ENCODE assay signal across 9 cellular contexts in genomic region chr9:71758785-71759184, GRCh38. TPM values are rescaled to one million over a fixed set of nuclear protein-coding genes. Genes with fewer than 3 reads are reported as not detected.
DNase-seq lines count a peak whose midpoint lies in the region; ATAC-seq, FAIRE-seq and TF ChIP-seq lines count a peak whose summit lies in the region.
"Had no signal": no experiment of that assay in that cellular context is flagged by ENCODE, and none has a peak within 500 bp of the region (broad histone marks: within the 10 kb centered on the region; RNA-seq: fewer than 3 reads in every experiment).

No MANE protein-coding gene starts in this region.

- H3K27ac ChIP-seq in astrocyte (ENCODE audit: low read depth, low read length): no peak overlapping the region
- H3K27ac ChIP-seq in OCI-LY7 (ENCODE audit: low read depth, low read length, poor library complexity, severe bottlenecking): no peak overlapping the region
- H3K27ac ChIP-seq: left ventricle myocardium inferior had no signal

- BruUV-seq in OCI-LY7 (replicated peaks; lab: Mats Ljungman, UMichigan): no TSS peak

- intact Hi-C loops in OCI-LY7 (cut with micrococcal nuclease; ENCODE audit: unreplicated experiment): no loop called here

- H3K36me3 ChIP-seq in astrocyte (ENCODE audit: insufficient read depth, low read length) (no peaks in the 10 kb centered on the region), OCI-LY7 (ENCODE audit: insufficient read depth, low read length) (no peaks in the 10 kb centered on the region)
- H3K36me3 ChIP-seq: left ventricle myocardium inferior had no signal

- H3K4me3 ChIP-seq in astrocyte (ENCODE audit: insufficient read depth, low read depth, low read length) (no peak overlapping the region), OCI-LY7 (ENCODE audit: low read depth, low read length, poor library complexity, severe bottlenecking) (no peak overlapping the region)
- H3K4me3 ChIP-seq: left ventricle myocardium inferior had no signal

- CTCF ChIA-PET in OCI-LY7 (lab: Charles Lee; ENCODE audit: unreplicated experiment): no interaction called here

- H3K9me3 ChIP-seq in astrocyte (ENCODE audit: insufficient read depth, low read depth, low read length): no peaks in the 10 kb centered on the region
- no peaks in the 10 kb centered on the region for H3K9me3 ChIP-seq in OCI-LY7 (ENCODE audit: low read length)
- H3K9me3 ChIP-seq: left ventricle myocardium inferior had no signal

- no peak for FAIRE-seq in astrocyte (lab: Jason Lieb, UNC)

- peak overlapping the region; percentile 15 for H3K27ac Mint-ChIP-seq in astrocyte (ENCODE audit: unreplicated experiment)
- peak overlapping the region; percentile 79 for H3K27ac Mint-ChIP-seq in mesothelial cell of epicardium

- no peaks in the 10 kb centered on the region for H3K9me2 ChIP-seq in OCI-LY7 (ENCODE audit: insufficient read depth, low read length)

- no peak overlapping the region for H2AFZ ChIP-seq in astrocyte (ENCODE audit: low read depth, low read length)
- H2AFZ ChIP-seq in OCI-LY7 (ENCODE audit: low read length): no peak overlapping the region

- H3K79me2 ChIP-seq in astrocyte (ENCODE audit: insufficient read depth, low read length) (peaks cover 92% of the 10 kb centered on the region), OCI-LY7 (ENCODE audit: insufficient read depth, low read depth, low read length) (no peaks in the 10 kb centered on the region)

- H3K36me3 Mint-ChIP-seq in astrocyte (ENCODE audit: low read depth, unreplicated experiment) (no peaks in the 10 kb centered on the region), mesothelial cell of epicardium (no peaks in the 10 kb centered on the region)

- POLR2A ChIA-PET in OCI-LY7 (lab: Charles Lee): interaction anchor here (0.8 kb wide), 1 partner anchor 11 kb away, joined by 5 read pairs; no protein-coding TSS in a partner anchor

- no peak overlapping the region for H3K9ac ChIP-seq in astrocyte (ENCODE audit: low read length)

- peaks cover 25% of the 10 kb centered on the region for H3K4me1 ChIP-seq in astrocyte (ENCODE audit: insufficient read depth, low read length)
- no peaks in the 10 kb centered on the region for H3K4me1 ChIP-seq in OCI-LY7 (ENCODE audit: insufficient read depth, low read length, poor library complexity, severe bottlenecking)

- peak overlapping the region; percentile 15 for H3K4me3 Mint-ChIP-seq in astrocyte (ENCODE audit: unreplicated experiment)
- peak overlapping the region; percentile 52 for H3K4me3 Mint-ChIP-seq in mesothelial cell of epicardium

- DNase-seq in DMS53 treated with DMSO at 0.1 percent for 48 hours (lab: John Stamatoyannopoulos, UW; ENCODE audit: unreplicated experiment) (peak; percentile 79), NCI-H1105 (lab: John Stamatoyannopoulos, UW) (peak; percentile 80), astrocyte (ENCODE audit: low read depth) (peak; percentile 27), mesothelial cell of epicardium (ENCODE audit: low spot score in 2 of 2, unreplicated experiment in 2 of 2) (no peak), OCI-LY7 (ENCODE audit: low spot score) (no peak)
- DNase-seq: left ventricle myocardium inferior had no signal

- H4K20me1 ChIP-seq in astrocyte (ENCODE audit: insufficient read depth, low read length) (peaks cover 61% of the 10 kb centered on the region), OCI-LY7 (ENCODE audit: insufficient read depth, low read length) (no peaks in the 10 kb centered on the region)

- H3K27me3 Mint-ChIP-seq in astrocyte (ENCODE audit: low read depth, unreplicated experiment) (no peaks in the 10 kb centered on the region), mesothelial cell of epicardium (ENCODE audit: low read depth) (no peaks in the 10 kb centered on the region)

- H3K4me1 Mint-ChIP-seq in astrocyte (ENCODE audit: low read depth, unreplicated experiment) (peaks cover 65% of the 10 kb centered on the region), mesothelial cell of epicardium (peaks cover 73% of the 10 kb centered on the region)

- H3K4me2 ChIP-seq in astrocyte (ENCODE audit: low read length): no peak overlapping the region
- H3K4me2 ChIP-seq in OCI-LY7 (ENCODE audit: low read length): no peak overlapping the region

- H3K9me3 Mint-ChIP-seq in astrocyte (ENCODE audit: unreplicated experiment) (no peaks in the 10 kb centered on the region), mesothelial cell of epicardium (no peaks in the 10 kb centered on the region)

- TF ChIP-seq CTCF in astrocyte (IDR thresholded peaks at IDR 0.05; ENCODE audit: insufficient read depth, low read depth, low read length): no peak
- TF ChIP-seq CTCF in mesothelial cell of epicardium (IDR thresholded peaks at IDR 0.05; ENCODE audit: unreplicated experiment): no peak
- no peak for TF ChIP-seq CTCF in OCI-LY7 (conservative IDR thresholded peaks at IDR 0.05; ENCODE audit: low read length)

- no peaks in the 10 kb centered on the region for H3K27me3 ChIP-seq in astrocyte (ENCODE audit: insufficient read depth, low read length)

- ATAC-seq in GM21515 (IDR thresholded peaks at IDR 0.05; ENCODE audit: unreplicated experiment) (no peak), GM21381 (IDR thresholded peaks at IDR 0.05; ENCODE audit: unreplicated experiment) (no peak), HG02678 (IDR thresholded peaks at IDR 0.05; ENCODE audit: unreplicated experiment) (no peak)

RNA-seq across cellular contexts. Expression of gene CEMIP2, which starts 9.5 kb away (rescaled TPM):
- total RNA-seq in astrocyte: 137 and 139 TPM in 2 replicates
- total RNA-seq in mesothelial cell of epicardium: 111 to 122 TPM (median 114 TPM) in 3 replicates
- 0.90 and 1.8 TPM in 2 replicates for total RNA-seq in OCI-LY7 (2014; rRNA removed; shearing (Covaris generic))
- 3.9 and 4.8 TPM in 2 replicates for total RNA-seq in OCI-LY7 (2022)

Comparison
In these comparisons a context has a peak if more than half of its experiments do, and no peak if none do; other contexts are left out.
1. DNase-seq: peak in DMS53 treated with DMSO at 0.1 percent for 48 hours (single experiment), NCI-H1105 (single experiment) and astrocyte (single experiment); none in mesothelial cell of epicardium (0 of 2) and OCI-LY7 (single experiment).
2. RNA of gene CEMIP2, which starts 9.5 kb away (total RNA-seq): 137 to 139 TPM in astrocyte and 111 to 122 TPM in mesothelial cell of epicardium; 0.90 to 4.8 TPM in OCI-LY7; every median in the first group is over 10 times any median in the second.